ENCODE assay signal across 29 cellular contexts in genomic region chr13:72431981-72432617, GRCh38.
A peak's percentile ranks its signal among the peaks of the same experiment; 100 is the strongest.
DNase-seq lines count a peak whose midpoint lies in the region; ATAC-seq, FAIRE-seq and TF ChIP-seq lines count a peak whose summit lies in the region.
"Had no signal": no experiment of that assay in that cellular context is flagged by ENCODE, and none has a peak within 500 bp of the region (broad histone marks: within the 10 kb centered on the region; RNA-seq: fewer than 3 reads in every experiment).

No MANE protein-coding gene starts in this region.

- H2BK120ac ChIP-seq in H1 (replicated peaks; ENCODE audit: low read depth, low read length) (no peak overlapping the region), mesendoderm (ENCODE audit: low read depth, low read length) (no peak overlapping the region)

- H3K36me3 ChIP-seq in H7 (replicated peaks; ENCODE audit: control insufficient read depth, insufficient read depth, low read length) (no peaks in the 10 kb centered on the region), H1 (ENCODE audit: control insufficient read depth in 2 of 4, insufficient read depth in 4 of 4, low read length in 3 of 4) (no peaks in the 10 kb centered on the region), mesendoderm (ENCODE audit: control insufficient read depth, insufficient read depth, low read length) (no peaks in the 10 kb centered on the region)
- H3K36me3 ChIP-seq: heart right ventricle, neutrophil, sigmoid colon had no signal

- H4K5ac ChIP-seq in H1 (ENCODE audit: insufficient read length, low read depth, low read length) = no peak overlapping the region
- H4K5ac ChIP-seq in mesendoderm (ENCODE audit: low read length) = no peak overlapping the region

- H3K27ac ChIP-seq in H1 (ENCODE audit: low read depth, low read length) (no peak overlapping the region), mesendoderm (ENCODE audit: low read depth, low read length) (no peak overlapping the region)
- H3K27ac ChIP-seq: foreskin keratinocyte, heart right ventricle, neutrophil, sigmoid colon had no signal

- no peak overlapping the region for H4K8ac ChIP-seq in H1 (ENCODE audit: extremely low read depth, insufficient read depth, low read length)
- H4K8ac ChIP-seq in mesendoderm (ENCODE audit: low read depth, low read length) = no peak overlapping the region

- no peak for TF ChIP-seq RAD21 in H1 (IDR thresholded peaks at IDR 0.05 in 1 of 2, conservative IDR thresholded peaks at IDR 0.05 in 1 of 2; ENCODE audit: low read depth in 2 of 2, low read length in 2 of 2)

- no peak overlapping the region for H2BK12ac ChIP-seq in H1 (ENCODE audit: low read depth, low read length)

- H3K9me3 ChIP-seq in H1 (ENCODE audit: insufficient read depth in 2 of 2, low read depth in 1 of 2, low read length in 1 of 2) = no peaks in the 10 kb centered on the region
- H3K9me3 ChIP-seq: heart right ventricle, neutrophil, sigmoid colon had no signal

- H2AFZ ChIP-seq in H1 (ENCODE audit: low read length) = no peak overlapping the region

- CTCF ChIA-PET in H1 (lab: Charles Lee; ENCODE audit: partially characterized antibody) = interaction anchor here (0.8 to 1.1 kb wide), 3 partner anchors 9 to 130 kb away, joined by 3 read pairs; no protein-coding TSS in a partner anchor

- H3K9ac ChIP-seq in H1 (replicated peaks in 1 of 4; ENCODE audit: extremely low read depth in 1 of 4, low read depth in 3 of 4, low read length in 3 of 4) (no peak overlapping the region), mesendoderm (ENCODE audit: low read length) (no peak overlapping the region)

- H3K27me3 ChIP-seq in H7 (ENCODE audit: control insufficient read depth, insufficient read depth, low read length) = no peaks in the 10 kb centered on the region
- H3K27me3 ChIP-seq in H1 (replicated peaks in 1 of 4; ENCODE audit: control insufficient read depth in 3 of 4, extremely low read depth in 1 of 4, insufficient read depth in 3 of 4, low read length in 3 of 4) = no peaks in the 10 kb centered on the region
- no peaks in the 10 kb centered on the region for H3K27me3 ChIP-seq in mesendoderm (ENCODE audit: insufficient read depth, low read length, poor library complexity)
- H3K27me3 ChIP-seq: foreskin keratinocyte, heart right ventricle, neutrophil, sigmoid colon had no signal

- DNase-seq in H7 (peak; percentile 6), NCI-H524 (lab: John Stamatoyannopoulos, UW) (peak; percentile 23 to 60), H1 (ENCODE audit: low read depth in 1 of 2, low spot score in 2 of 2) (no peak), mesendoderm (peak; percentile 77), A172 (ENCODE audit: low spot score) (no peak)
- no peak for DNase-seq in effector memory CD8-positive, alpha-beta T cell
- DNase-seq in activated CD4-positive, alpha-beta T cell treated with anti-CD3 and anti-CD28 coated beads for 1 hour = no peak
- DNase-seq: activated CD4-positive, alpha-beta T cell treated with anti-CD3 and anti-CD28 coated beads, Interleukin-2, amount 10 ng/mL, durations not matched to agents 24 days and 14 days; activated naive CD4-positive, alpha-beta T cell; activated T-cell treated with anti-CD3 and anti-CD28 coated beads, Interleukin-2, amount 50 U/mL, for 24 hours; effector CD4-positive, alpha-beta T cell; foreskin keratinocyte; heart right ventricle; Karpas-422; left ventricle myocardium superior; NCI-H187 treated with DMSO at 0.1 percent for 48 hours; NCI-H446 treated with DMSO at 0.1 percent for 48 hours; NK-92 treated with Interleukin-12 subunit alpha and Interleukin-12 subunit beta, amount 100 ng/mL, for 24 hours; SHP77; sigmoid colon; stimulated activated CD4-positive, alpha-beta T cell treated with anti-CD3 and anti-CD28 coated beads, Interleukin-4, amount 100 ng/mL, for 4 hours; substantia nigra had no signal

- H3K4me1 ChIP-seq in H1 (replicated peaks in 1 of 4; ENCODE audit: control insufficient read depth in 3 of 4, insufficient read depth in 4 of 4, low read length in 3 of 4) = peaks cover 0 to 7% (median 4%) of the 10 kb centered on the region in 4 experiments; a peak in 4 of 7 replicates
- no peaks in the 10 kb centered on the region for H3K4me1 ChIP-seq in mesendoderm (ENCODE audit: control insufficient read depth, low read depth, low read length)
- H3K4me1 ChIP-seq: foreskin keratinocyte, heart right ventricle had no signal

- no peak overlapping the region for H2BK15ac ChIP-seq in H1 (ENCODE audit: low read length)
- H2BK15ac ChIP-seq in mesendoderm (replicated peaks; ENCODE audit: low read depth) = no peak overlapping the region

- POLR2A ChIA-PET in H1 (lab: Charles Lee; ENCODE audit: partially characterized antibody) = no interaction called here

- no peaks in the 10 kb centered on the region for H3K9me3 Mint-ChIP-seq in effector memory CD8-positive, alpha-beta T cell
- H3K9me3 Mint-ChIP-seq: activated CD4-positive, alpha-beta T cell treated with anti-CD3 and anti-CD28 coated beads, Interleukin-2, amount 10 ng/mL, durations not matched to agents 24 days and 14 days; activated T-cell treated with anti-CD3 and anti-CD28 coated beads, Interleukin-2, amount 50 U/mL, for 24 hours; stimulated activated memory B cell treated with anti-CD40 and anti-IgM and Interleukin-4, amounts not matched to agents 10 μg/mL and 1 μg/mL and 100 μg/mL, for 72 hours; type B pancreatic cell had no signal

- H2BK5ac ChIP-seq in H1 (ENCODE audit: low read depth, low read length) = no peak overlapping the region
- no peak overlapping the region for H2BK5ac ChIP-seq in mesendoderm (ENCODE audit: low read length)

- no peak for TF ChIP-seq POLR2A in H1 (IDR thresholded peaks at IDR 0.05; ENCODE audit: control extremely low read depth in 1 of 2, low read depth in 2 of 2, low read length in 2 of 2)

- H3K79me2 ChIP-seq in H1 (ENCODE audit: control insufficient read depth in 1 of 2, insufficient read depth in 2 of 2, low read length in 2 of 2) (no peaks in the 10 kb centered on the region), mesendoderm (ENCODE audit: control insufficient read depth, insufficient read depth, low read length) (no peaks in the 10 kb centered on the region)

- H2AK5ac ChIP-seq in H1 (ENCODE audit: low read depth, low read length) = no peak overlapping the region
- no peak overlapping the region for H2AK5ac ChIP-seq in mesendoderm (ENCODE audit: low read length)

- no peaks in the 10 kb centered on the region for H3K36me3 Mint-ChIP-seq in effector memory CD8-positive, alpha-beta T cell (ENCODE audit: insufficient read depth)
- H3K36me3 Mint-ChIP-seq: CD14-positive monocyte; stimulated activated memory B cell treated with anti-CD40 and anti-IgM and Interleukin-4, amounts not matched to agents 10 μg/mL and 1 μg/mL and 100 μg/mL, for 72 hours; type B pancreatic cell had no signal

- FAIRE-seq in H1 (lab: Jason Lieb, UNC) = peak; percentile 39
- FAIRE-seq: HTR-8/SVneo had no signal

- no peak for ATAC-seq in effector memory CD8-positive, alpha-beta T cell (replicated peaks)
- ATAC-seq: foreskin keratinocyte; heart right ventricle; left ventricle myocardium superior; Panc1; stimulated activated memory B cell treated with anti-CD40 and anti-IgM and Interleukin-4, amounts not matched to agents 10 μg/mL and 1 μg/mL and 100 μg/mL, for 72 hours had no signal

- H3K4ac ChIP-seq in H1 (replicated peaks; ENCODE audit: insufficient read length, low read depth, low read length) (no peak overlapping the region), mesendoderm (ENCODE audit: low read depth, low read length) (no peak overlapping the region)

- peak overlapping the region; percentile 3 to 26; a peak in 2 of 4 replicates for H3K4me2 ChIP-seq in H1 (ENCODE audit: insufficient read depth in 1 of 2, low read depth in 2 of 2, low read length in 2 of 2)
- no peak overlapping the region for H3K4me2 ChIP-seq in mesendoderm (ENCODE audit: low read length)

- TF ChIP-seq EP300 in H1 (IDR thresholded peaks at IDR 0.05; ENCODE audit: borderline replicate concordance in 1 of 2, low read depth in 2 of 2, low read length in 2 of 2) = no peak

- no peak overlapping the region for H3K14ac ChIP-seq in H1 (ENCODE audit: insufficient read length)

- H4K20me1 ChIP-seq in H1 (replicated peaks in 1 of 2; ENCODE audit: control insufficient read depth in 1 of 2, insufficient read depth in 2 of 2, low read length in 2 of 2) = no peaks in the 10 kb centered on the region

- H3K4me1 Mint-ChIP-seq in effector memory CD8-positive, alpha-beta T cell (ENCODE audit: low read depth in 2 of 2) = no peaks in the 10 kb centered on the region
- H3K4me1 Mint-ChIP-seq: activated CD4-positive, alpha-beta T cell treated with anti-CD3 and anti-CD28 coated beads, Interleukin-2, amount 10 ng/mL, durations not matched to agents 24 days and 14 days; CD14-positive monocyte; stimulated activated memory B cell treated with anti-CD40 and anti-IgM and Interleukin-4, amounts not matched to agents 10 μg/mL and 1 μg/mL and 100 μg/mL, for 72 hours had no signal

- H4K91ac ChIP-seq in H1 (replicated peaks; ENCODE audit: insufficient read length, low read length) = no peak overlapping the region

- H3K27ac Mint-ChIP-seq in effector memory CD8-positive, alpha-beta T cell = no peak overlapping the region
- H3K27ac Mint-ChIP-seq: activated CD4-positive, alpha-beta T cell treated with anti-CD3 and anti-CD28 coated beads, Interleukin-2, amount 10 ng/mL, durations not matched to agents 24 days and 14 days; activated T-cell treated with anti-CD3 and anti-CD28 coated beads, Interleukin-2, amount 50 U/mL, for 24 hours; CD14-positive monocyte; progenitor cell of endocrine pancreas; stimulated activated memory B cell treated with anti-CD40 and anti-IgM and Interleukin-4, amounts not matched to agents 10 μg/mL and 1 μg/mL and 100 μg/mL, for 72 hours; type B pancreatic cell had no signal

- H3K18ac ChIP-seq in H1 (ENCODE audit: extremely low read depth, low read length) = no peak overlapping the region
- no peak overlapping the region for H3K18ac ChIP-seq in mesendoderm (ENCODE audit: low read length)

- H3K79me1 ChIP-seq in H1 (ENCODE audit: low read depth, low read length) = no peaks in the 10 kb centered on the region
- H3K79me1 ChIP-seq in mesendoderm (ENCODE audit: low read length) = no peaks in the 10 kb centered on the region

- no peaks in the 10 kb centered on the region for H3K27me3 Mint-ChIP-seq in effector memory CD8-positive, alpha-beta T cell
- H3K27me3 Mint-ChIP-seq: activated CD4-positive, alpha-beta T cell treated with anti-CD3 and anti-CD28 coated beads, Interleukin-2, amount 10 ng/mL, durations not matched to agents 24 days and 14 days; activated T-cell treated with anti-CD3 and anti-CD28 coated beads, Interleukin-2, amount 50 U/mL, for 24 hours; stimulated activated memory B cell treated with anti-CD40 and anti-IgM and Interleukin-4, amounts not matched to agents 10 μg/mL and 1 μg/mL and 100 μg/mL, for 72 hours had no signal

- H2BK20ac ChIP-seq in H1 (ENCODE audit: low read length) = no peak overlapping the region

- no peak overlapping the region for H3K4me3 Mint-ChIP-seq in effector memory CD8-positive, alpha-beta T cell
- H3K4me3 Mint-ChIP-seq: activated CD4-positive, alpha-beta T cell treated with anti-CD3 and anti-CD28 coated beads, Interleukin-2, amount 10 ng/mL, durations not matched to agents 24 days and 14 days; activated T-cell treated with anti-CD3 and anti-CD28 coated beads, Interleukin-2, amount 50 U/mL, for 24 hours; CD14-positive monocyte; stimulated activated memory B cell treated with anti-CD40 and anti-IgM and Interleukin-4, amounts not matched to agents 10 μg/mL and 1 μg/mL and 100 μg/mL, for 72 hours; type B pancreatic cell had no signal

- TF ChIP-seq CTCF in H1 (IDR thresholded peaks at IDR 0.05; ENCODE audit: control extremely low read depth in 1 of 3, insufficient read depth in 1 of 3, low read depth in 1 of 3, low read length in 3 of 3) = no peak

- H3K56ac ChIP-seq in H1 (replicated peaks; ENCODE audit: insufficient read length, low read depth, low read length) (no peak overlapping the region), mesendoderm (ENCODE audit: low read length) (no peak overlapping the region)

- 76% methylated on average over 3 of the region's 3 CpGs; no CpG with 5 or more reads in 1 of the 2 experiments for WGBS in H1 (ENCODE audit: extremely low coverage in 1 of 2, insufficient coverage in 1 of 2, insufficient read length in 1 of 2, insufficient replicate concordance in 2 of 2, low coverage in 1 of 2, low lambda C conversion rate in 2 of 2, missing lambda C conversion rate in 1 of 2), 2 experiments
- WGBS in mesendoderm (ENCODE audit: extremely low coverage, insufficient coverage, low lambda C conversion rate) = no CpG with 5 or more reads among the region's 3 CpGs

- H3K23me2 ChIP-seq in H1 (ENCODE audit: low read depth, low read length) = no peaks in the 10 kb centered on the region

- H3K4me3 ChIP-seq in H7 (ENCODE audit: insufficient read depth, low read depth, low read length) (no peak overlapping the region), H1 (ENCODE audit: extremely low read depth in 1 of 4, insufficient read depth in 2 of 4, low read depth in 3 of 4, low read length in 4 of 4) (peak overlapping the region in 1 of 4 experiments; percentile 16; a peak in 1 of 8 replicates), mesendoderm (ENCODE audit: low read length) (no peak overlapping the region)
- H3K4me3 ChIP-seq: heart right ventricle, sigmoid colon had no signal

- no peak overlapping the region for H3K23ac ChIP-seq in H1 (ENCODE audit: insufficient read length)
- no peak overlapping the region for H3K23ac ChIP-seq in mesendoderm (ENCODE audit: low read length)

Comparison
In these comparisons a context has a peak if more than half of its experiments do, and no peak if none do; other contexts are left out.
1. DNase-seq: peak in H7 (single experiment), NCI-H524 (2 of 2) and mesendoderm (single experiment); none in H1 (0 of 2), effector memory CD8-positive, alpha-beta T cell (0 of 3), A172 (single experiment) and activated CD4-positive, alpha-beta T cell treated with anti-CD3 and anti-CD28 coated beads for 1 hour (single experiment).